ENCODE assay signal across 8 cellular contexts in the genomic region with DNA sequence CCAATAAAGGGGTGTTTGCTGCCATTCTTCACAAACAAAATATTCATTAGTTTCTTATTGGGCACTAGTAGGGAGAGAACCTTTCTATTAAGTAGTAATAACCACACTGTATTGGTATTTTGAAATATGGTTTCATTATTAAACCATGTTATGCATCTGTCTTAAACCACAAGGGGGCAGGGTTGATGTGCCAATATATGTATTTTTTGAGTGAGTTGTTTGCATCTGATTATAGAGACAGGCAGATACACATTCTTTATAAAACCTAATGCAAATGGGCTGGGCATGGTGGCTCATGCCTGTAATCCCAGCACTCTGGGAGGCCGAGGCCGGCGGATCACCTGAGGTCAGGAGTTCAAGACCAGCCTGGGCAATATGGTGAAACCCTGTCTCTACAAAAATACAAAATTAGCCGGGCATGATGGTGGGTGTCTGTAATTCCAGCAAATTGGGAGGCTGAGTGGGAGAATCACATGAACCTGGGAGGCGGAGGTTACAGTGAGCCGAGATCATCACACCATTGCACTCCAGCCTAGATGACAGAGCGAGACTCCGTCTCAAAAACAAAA. TPM values are rescaled to one million over a fixed set of nuclear protein-coding genes. Genes with fewer than 3 reads are reported as not detected.
A peak's percentile ranks its signal among the peaks of the same experiment; 100 is the strongest.
DNase-seq lines count a peak whose midpoint lies in the region; ATAC-seq, FAIRE-seq and TF ChIP-seq lines count a peak whose summit lies in the region.
"Not testable (repeated sequence)": the region's sequence is repeated elsewhere in the genome, so short reads cannot be mapped to it uniquely, and the experiment has no call there.

No MANE protein-coding gene starts in this region.

- peak; percentile 27 for FAIRE-seq in RCC 7860 (lab: Jason Lieb, UNC)

- not testable (repeated sequence) for H3K4me3 Mint-ChIP-seq in osteocyte (ENCODE audit: unreplicated experiment)

- not testable (repeated sequence) for H3K4me3 ChIP-seq in AG04449 (ENCODE audit: low read depth, low read length)

- not testable (repeated sequence) for H3K9me3 Mint-ChIP-seq in osteocyte (ENCODE audit: unreplicated experiment)

- CTCF ChIA-PET in AG04449 (lab: Yijun Ruan, JAX), result interaction anchor here (0.7 to 5.0 kb wide), 8 partner anchors 13 to 287 kb away, joined by 3 to 62 read pairs (median 3); no protein-coding TSS in a partner anchor

- peaks cover 12% of the 10 kb centered on the region for H3K27me3 Mint-ChIP-seq in osteocyte (ENCODE audit: unreplicated experiment)

- H3K36me3 Mint-ChIP-seq in osteocyte (ENCODE audit: unreplicated experiment), result not testable (repeated sequence)

- peak; percentile 43 for TF ChIP-seq CTCF in AG04449 (IDR thresholded peaks at IDR 0.05; ENCODE audit: insufficient read depth, low read length, missing control alignments)
- peak; percentile 27 for TF ChIP-seq CTCF in GM13976 (IDR thresholded peaks at IDR 0.05; ENCODE audit: borderline replicate concordance, control extremely low read depth, extremely low read depth, insufficient read depth, missing control alignments)
- TF ChIP-seq CTCF in osteocyte (IDR thresholded peaks at IDR 0.05), result peak; percentile 75

- ATAC-seq in HG02938 (IDR thresholded peaks at IDR 0.05; ENCODE audit: unreplicated experiment), result peak; percentile 73

- POLR2A ChIA-PET in AG04449 (lab: Yijun Ruan, JAX), result not testable (repeated sequence)

- not testable (repeated sequence) for H3K4me1 Mint-ChIP-seq in osteocyte (ENCODE audit: unreplicated experiment)

- not testable (repeated sequence) for DNase-seq in AG04449 (ENCODE audit: low read depth, low spot score); osteocyte (ENCODE audit: extremely low spot score, unreplicated experiment)
- DNase-seq in GM13976 (ENCODE audit: low spot score) (peak; percentile 39), NCI-H1436 (lab: John Stamatoyannopoulos, UW) (peak; percentile 68), RCC 7860 (ENCODE audit: low spot score) (peak; percentile 24), amniotic stem cell (lab: John Stamatoyannopoulos, UW) (peak; percentile 23), globus pallidus (ENCODE audit: low spot score) (peak; percentile 53)

- in situ Hi-C loops in GM13976 (cut with MboI; ENCODE audit: low sequenced_read_pairs, unreplicated experiment), result loop anchor here (5.0 kb wide), 1 partner anchor 208 kb away; no protein-coding TSS in a partner anchor

- H3K27ac Mint-ChIP-seq in osteocyte (ENCODE audit: unreplicated experiment), result not testable (repeated sequence)

RNA-seq across cellular contexts. Expression of a gene that starts 56.0 kb away (rescaled TPM):
- total RNA-seq in osteocyte, result 131 and 132 TPM in 2 replicates
